In the genomic region with DNA sequence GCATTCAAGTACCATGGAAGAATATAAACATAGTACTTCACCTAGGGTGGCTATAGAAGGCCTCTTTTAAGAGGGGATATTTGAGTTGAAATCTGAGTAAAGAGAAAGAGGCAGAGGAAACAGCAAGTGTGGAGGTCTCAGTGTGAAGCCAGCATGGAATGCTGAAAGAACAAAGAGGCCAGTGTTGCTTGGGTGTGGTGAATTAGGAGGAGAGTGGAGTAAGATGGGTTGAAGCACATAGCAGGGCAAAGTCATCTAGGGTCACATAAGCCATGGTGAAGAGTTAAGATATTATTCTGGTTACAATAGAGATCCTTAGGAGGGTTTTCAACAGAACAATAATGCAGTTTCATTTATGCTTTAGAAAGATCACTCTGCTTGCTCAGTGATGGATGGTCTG, we compare ENCODE assay signal across 29 cellular contexts. TPM values are rescaled to one million over a fixed set of nuclear protein-coding genes. Genes with fewer than 3 reads are reported as not detected.
DNase-seq lines count a peak whose midpoint lies in the region; ATAC-seq, FAIRE-seq and TF ChIP-seq lines count a peak whose summit lies in the region.
"Had no signal": no experiment of that assay in that cellular context is flagged by ENCODE, and none has a peak within 500 bp of the region (broad histone marks: within the 10 kb centered on the region; RNA-seq: fewer than 3 reads in every experiment).

No MANE protein-coding gene starts in this region.

- no peaks in the 10 kb centered on the region for H3K27me3 ChIP-seq in HUES48 (ENCODE audit: control insufficient read depth, insufficient read depth, low read length)
- no peaks in the 10 kb centered on the region for H3K27me3 ChIP-seq in iPS-20b (ENCODE audit: insufficient read depth, low read length)
- H3K27me3 ChIP-seq in lower lobe of right lung (ENCODE audit: low read depth): no peaks in the 10 kb centered on the region
- H3K27me3 ChIP-seq: cardiac muscle cell, Peyer's patch had no signal

- H3K9me3 ChIP-seq in HUES48 (ENCODE audit: control insufficient read depth, insufficient read depth, low read length): no peaks in the 10 kb centered on the region
- no peaks in the 10 kb centered on the region for H3K9me3 ChIP-seq in iPS-20b (ENCODE audit: insufficient read depth, low read depth, low read length)
- no peaks in the 10 kb centered on the region for H3K9me3 ChIP-seq in lower lobe of right lung
- H3K9me3 ChIP-seq: Peyer's patch, thoracic aorta had no signal

- FAIRE-seq in urothelium cell line (lab: Jason Lieb, UNC): no peak
- FAIRE-seq in HTR-8/SVneo (lab: Jason Lieb, UNC): no peak
- FAIRE-seq: endometrium, GM19239, small intestine had no signal

- H3K4me3 ChIP-seq in HUES48 (ENCODE audit: low read depth, low read length) (no peak overlapping the region), iPS-20b (ENCODE audit: low read length) (peak overlapping the region; percentile 2; the same call in 1 of the 2 replicates), lower lobe of right lung (no peak overlapping the region)
- H3K4me3 ChIP-seq: cardiac muscle cell, Peyer's patch, thoracic aorta had no signal

- H3K36me3 ChIP-seq in HUES48 (ENCODE audit: control insufficient read depth, insufficient read depth, low read length) (no peaks in the 10 kb centered on the region), iPS-20b (ENCODE audit: insufficient read depth, low read depth, low read length) (no peaks in the 10 kb centered on the region), lower lobe of right lung (no peaks in the 10 kb centered on the region)
- H3K36me3 ChIP-seq: cardiac muscle cell, Peyer's patch, thoracic aorta had no signal

- DNase-seq in SK-MEL-5 (ENCODE audit: low read depth, low spot score): peak; percentile 75
- DNase-seq in urothelium cell line (ENCODE audit: low spot score): peak; percentile 18
- DNase-seq in activated T-cell treated with anti-CD3 and anti-CD28 coated beads, Interleukin-2, amount 50 U/mL, for 1 hour: no peak
- no peak for DNase-seq in lower lobe of right lung
- DNase-seq in HTR-8/SVneo (ENCODE audit: insufficient read length, low spot score): no peak
- DNase-seq: activated CD4-positive, alpha-beta T cell treated with anti-CD3 and anti-CD28 coated beads, Interleukin-2, amount 10 ng/mL, durations not matched to agents 7 days and 5 days; activated naive CD4-positive, alpha-beta T cell treated with anti-CD3 and anti-CD28 coated beads, Interleukin-2, amount 50 U/mL, for 16 hours; anterior cingulate cortex; KG1; NCI-H1436 treated with DMSO at 0.1 percent for 48 hours; NCI-H2171 treated with DMSO at 0.1 percent for 48 hours; NCI-H524 treated with DMSO at 0.1 percent for 48 hours; NK-92 treated with Interleukin-12 subunit alpha and Interleukin-12 subunit beta, amount 100 ng/mL, for 24 hours; Peyer's patch; small intestine; stimulated activated naive CD4-positive, alpha-beta T cell had no signal

- H3K27ac ChIP-seq in HUES48 (ENCODE audit: low read depth, low read length) (peak overlapping the region; percentile 32), iPS-20b (ENCODE audit: low read length) (no peak overlapping the region), lower lobe of right lung (no peak overlapping the region)
- H3K27ac ChIP-seq: cardiac muscle cell, Peyer's patch, thoracic aorta, VCaP had no signal

- intact Hi-C loops in lower lobe of right lung (cut with DNase I): no loop called here

- no peak for ATAC-seq in lower lobe of right lung
- ATAC-seq: SK-N-SH treated with all-trans-retinoic acid at 6 μM for 48 hours had no signal

- in situ Hi-C loops in SK-MEL-5 (cut with HindIII; ENCODE audit: low pct_unique_long_range_greater_than_20kb, low sequenced_read_pairs): no loop called here

- no peak overlapping the region for H3K9ac ChIP-seq in HUES48 (ENCODE audit: low read depth, low read length)
- H3K9ac ChIP-seq in iPS-20b (ENCODE audit: low read depth, low read length): no peak overlapping the region

- peaks cover 6% of the 10 kb centered on the region for H3K4me1 ChIP-seq in HUES48 (ENCODE audit: control insufficient read depth, insufficient read depth, low read length)
- H3K4me1 ChIP-seq in iPS-20b (ENCODE audit: insufficient read depth, low read length): peaks cover 10% of the 10 kb centered on the region; the same call in 1 of the 2 replicates
- no peaks in the 10 kb centered on the region for H3K4me1 ChIP-seq in lower lobe of right lung
- H3K4me1 ChIP-seq: Peyer's patch had no signal

- TF ChIP-seq CTCF in lower lobe of right lung (IDR thresholded peaks at IDR 0.05): no peak

RNA-seq across cellular contexts. Expression of a gene that starts 37.5 kb away (rescaled TPM):
- not detected in 2 replicates for total RNA-seq in SK-MEL-5 (2014; rRNA removed; shearing (Covaris generic))
- polyA plus RNA-seq in SK-MEL-5 (2015; cell fraction: cytosol; rRNA removed): not detected in 2 replicates
- polyA plus RNA-seq in SK-MEL-5 (2015; cell fraction: nucleus; rRNA removed): not detected in 2 replicates
- 2.2 TPM for total RNA-seq in lower lobe of right lung
- total RNA-seq: activated CD4-positive, alpha-beta T cell treated with anti-CD3 and anti-CD28 coated beads, Interleukin-2, amount 10 ng/mL, durations not matched to agents 7 days and 5 days; cardiac muscle cell; fibroblast of lung; G401; osteocyte; Peyer's patch; renal cortical epithelial cell; T-helper 2 cell treated with Interferon-gamma antibody and Interleukin-4, amounts not matched to agents 100 ng/mL and 5 ng/mL, for 36 hours; thoracic aorta had no signal
- polyA plus RNA-seq: cardiac muscle cell, fibroblast of lung, small intestine had no signal

RNA-seq across cellular contexts. Expression of a gene that starts 43.4 kb away (rescaled TPM):
- total RNA-seq in SK-MEL-5 (2014; rRNA removed; shearing (Covaris generic)): 5.4 TPM in 2 replicates
- polyA plus RNA-seq in SK-MEL-5 (2015; cell fraction: cytosol; rRNA removed): 5.6 and 6.8 TPM in 2 replicates
- 10.5 and 12.2 TPM in 2 replicates for polyA plus RNA-seq in SK-MEL-5 (2015; cell fraction: nucleus; rRNA removed)
- total RNA-seq in lower lobe of right lung: 5.6 TPM

Comparison
In these comparisons a context has a peak if more than half of its experiments do, and no peak if none do; other contexts are left out.
1. DNase-seq: peak in SK-MEL-5 (single experiment) and urothelium cell line (single experiment); none in activated T-cell treated with anti-CD3 and anti-CD28 coated beads, Interleukin-2, amount 50 U/mL, for 1 hour (single experiment), lower lobe of right lung (single experiment) and HTR-8/SVneo (single experiment).